Comparison of ENCODE assay signal across 9 cellular contexts in the genomic region with DNA sequence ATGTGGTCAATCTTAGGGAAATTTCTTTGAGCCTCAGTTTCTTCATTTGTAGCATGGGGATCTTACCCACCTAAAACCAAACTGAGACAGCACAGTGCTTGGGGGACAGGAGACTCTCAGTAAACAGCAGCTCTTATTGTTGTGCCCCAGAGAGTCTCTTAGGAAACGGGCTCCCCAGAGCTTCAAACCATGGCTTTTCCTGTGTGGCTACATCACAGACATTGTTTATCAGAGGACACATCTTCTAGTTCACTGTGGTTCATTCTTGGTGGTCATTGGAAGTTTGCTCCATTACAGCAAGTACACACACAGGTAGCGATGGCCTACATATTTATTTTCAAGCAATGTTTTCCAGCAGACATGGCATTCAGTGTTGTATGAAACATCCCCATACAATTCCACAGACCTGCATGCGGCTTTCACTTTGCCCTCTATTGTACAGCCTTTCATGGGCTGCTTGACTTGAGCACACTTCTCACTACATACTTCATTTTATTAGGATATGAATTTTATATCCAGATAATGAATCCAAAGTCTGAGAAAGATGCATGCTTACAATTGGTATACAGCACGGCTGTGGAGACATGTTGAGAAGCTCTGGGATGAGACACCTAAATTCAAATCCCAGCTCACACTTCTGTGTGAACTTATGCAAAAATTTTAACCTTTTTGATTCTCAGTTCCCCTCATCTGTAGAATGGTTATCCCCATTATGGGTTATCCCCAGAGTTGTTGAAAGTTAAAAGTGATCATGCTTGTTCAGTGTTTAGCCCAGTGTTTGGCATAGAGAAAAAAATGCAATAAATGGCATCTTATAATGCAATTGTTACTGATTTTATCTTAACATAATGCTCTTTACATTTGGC.
DNase-seq lines count a peak whose midpoint lies in the region; ATAC-seq and TF ChIP-seq lines count a peak whose summit lies in the region.
"Had no signal": no experiment of that assay in that cellular context is flagged by ENCODE, and none has a peak within 500 bp of the region (broad histone marks: within the 10 kb centered on the region; RNA-seq: fewer than 3 reads in every experiment).

No MANE protein-coding gene starts in this region.

- no peaks in the 10 kb centered on the region for H3K36me3 ChIP-seq in CD8-positive, alpha-beta T cell (ENCODE audit: insufficient read depth, low read length)
- no peaks in the 10 kb centered on the region for H3K36me3 ChIP-seq in tibial artery
- H3K36me3 ChIP-seq in PC-3 (ENCODE audit: low read depth, low read length) = no peaks in the 10 kb centered on the region
- no peaks in the 10 kb centered on the region for H3K36me3 ChIP-seq in smooth muscle cell (ENCODE audit: low read depth)

- peak in 3 of 7 experiments; percentile 39 to 45 (median 42) for DNase-seq in CD8-positive, alpha-beta T cell
- DNase-seq in activated CD8-positive, alpha-beta T cell treated with anti-CD3 and anti-CD28 coated beads for 36 hours = no peak
- DNase-seq in iPS-NIHi11 (ENCODE audit: low spot score) (no peak), tibial artery (no peak), PC-3 (no peak), smooth muscle cell (lab: John Stamatoyannopoulos, UW; ENCODE audit: unreplicated experiment) (no peak)

- peaks cover 63% of the 10 kb centered on the region for H3K4me1 ChIP-seq in CD8-positive, alpha-beta T cell (ENCODE audit: insufficient read depth, low read length)
- H3K4me1 ChIP-seq in tibial artery (no peaks in the 10 kb centered on the region), PC-3 (ENCODE audit: insufficient read depth, low read length) (no peaks in the 10 kb centered on the region), smooth muscle cell (ENCODE audit: low read depth) (no peaks in the 10 kb centered on the region)

- peaks cover 35% of the 10 kb centered on the region for H3K36me3 Mint-ChIP-seq in CD8-positive, alpha-beta T cell
- H3K36me3 Mint-ChIP-seq in activated CD8-positive, alpha-beta T cell treated with anti-CD3 and anti-CD28 coated beads for 36 hours (ENCODE audit: low read depth) = peaks cover 7% of the 10 kb centered on the region

- no peaks in the 10 kb centered on the region for H3K27me3 Mint-ChIP-seq in CD8-positive, alpha-beta T cell (ENCODE audit: low read depth)
- H3K27me3 Mint-ChIP-seq in activated CD8-positive, alpha-beta T cell treated with anti-CD3 and anti-CD28 coated beads for 36 hours = no peaks in the 10 kb centered on the region

- peaks cover 74% of the 10 kb centered on the region for H3K4me1 Mint-ChIP-seq in CD8-positive, alpha-beta T cell (ENCODE audit: low read depth)
- peaks cover 73% of the 10 kb centered on the region for H3K4me1 Mint-ChIP-seq in activated CD8-positive, alpha-beta T cell treated with anti-CD3 and anti-CD28 coated beads for 36 hours (ENCODE audit: low read depth)

- no peak for TF ChIP-seq CTCF in CD8-positive, alpha-beta T cell (IDR thresholded peaks at IDR 0.05)
- TF ChIP-seq CTCF in activated CD8-positive, alpha-beta T cell treated with anti-CD3 and anti-CD28 coated beads for 36 hours (IDR thresholded peaks at IDR 0.05) = no peak
- TF ChIP-seq CTCF in tibial artery (IDR thresholded peaks at IDR 0.05) (no peak), PC-3 (conservative IDR thresholded peaks at IDR 0.05; ENCODE audit: low read depth, low read length) (no peak), smooth muscle cell (IDR thresholded peaks at IDR 0.05; ENCODE audit: borderline replicate concordance, insufficient read depth, poor library complexity, severe bottlenecking) (no peak)

- POLR2A ChIA-PET in CD8-positive, alpha-beta T cell (lab: Charles Lee) = interaction anchor here (0.9 to 3.0 kb wide), 7 partner anchors 9 to 42 kb away, joined by 3 to 22 read pairs (median 4); no protein-coding TSS in a partner anchor
- POLR2A ChIA-PET in activated CD8-positive, alpha-beta T cell treated with anti-CD3 and anti-CD28 coated beads for 36 hours (lab: Charles Lee) = interaction anchor here (1.1 to 1.3 kb wide), 4 partner anchors 10 to 166 kb away, joined by 3 to 4 read pairs (median 4); a partner anchor contains a TSS
- POLR2A ChIA-PET in PC-3 (lab: Charles Lee; ENCODE audit: unreplicated experiment) = no interaction called here

- ATAC-seq in CD8-positive, alpha-beta T cell = peak; percentile 76
- ATAC-seq in GM18909 (IDR thresholded peaks at IDR 0.05; ENCODE audit: poor library complexity, unreplicated experiment) (peak; percentile 60), HG02870 (IDR thresholded peaks at IDR 0.05; ENCODE audit: unreplicated experiment) (peak; percentile 57), PC-3 (no peak)
- ATAC-seq in activated CD8-positive, alpha-beta T cell treated with anti-CD3 and anti-CD28 coated beads for 36 hours = peak; percentile 54

- no peaks in the 10 kb centered on the region for H3K9me3 ChIP-seq in CD8-positive, alpha-beta T cell (ENCODE audit: low read length)
- H3K9me3 ChIP-seq in tibial artery (no peaks in the 10 kb centered on the region), PC-3 (ENCODE audit: low read length) (no peaks in the 10 kb centered on the region), smooth muscle cell (replicated peaks; ENCODE audit: low read depth) (no peaks in the 10 kb centered on the region)

- intact Hi-C loops in CD8-positive, alpha-beta T cell (cut with DNase I, micrococcal nuclease) = loop anchor here in 1 of 2 experiments (1.0 kb wide), 3 partner anchors 8 to 19 kb away; no protein-coding TSS in a partner anchor
- intact Hi-C loops in activated CD8-positive, alpha-beta T cell treated with anti-CD3 and anti-CD28 coated beads for 36 hours (cut with micrococcal nuclease) = no loop called here
- intact Hi-C loops in tibial artery (cut with DNase I; ENCODE audit: low total_unique reads) = no loop called here
- intact Hi-C loops in PC-3 (cut with micrococcal nuclease) = no loop called here

- 98% methylated on average over 4 of the region's 4 CpGs for WGBS in smooth muscle cell (ENCODE audit: low lambda C conversion rate)

- CTCF ChIA-PET in CD8-positive, alpha-beta T cell (lab: Charles Lee) = interaction anchor here (1.0 to 7.4 kb wide), 5 partner anchors 12 to 44 kb away, joined by 3 to 36 read pairs (median 5); no protein-coding TSS in a partner anchor
- CTCF ChIA-PET in activated CD8-positive, alpha-beta T cell treated with anti-CD3 and anti-CD28 coated beads for 36 hours (lab: Charles Lee) = interaction anchor here (2.2 to 4.3 kb wide), 4 partner anchors 13 to 55 kb away, joined by 7 to 22 read pairs (median 14); no protein-coding TSS in a partner anchor
- CTCF ChIA-PET in PC-3 (lab: Charles Lee) = no interaction called here

- H3K9me2 ChIP-seq in PC-3 (replicated peaks; ENCODE audit: low read length) = no peaks in the 10 kb centered on the region

- H2AFZ ChIP-seq in PC-3 (ENCODE audit: low read length) = no peak overlapping the region
- H2AFZ ChIP-seq in smooth muscle cell (ENCODE audit: low read depth) = no peak overlapping the region

- H3K9me3 Mint-ChIP-seq in CD8-positive, alpha-beta T cell = no peaks in the 10 kb centered on the region
- no peaks in the 10 kb centered on the region for H3K9me3 Mint-ChIP-seq in activated CD8-positive, alpha-beta T cell treated with anti-CD3 and anti-CD28 coated beads for 36 hours

- H3F3A ChIP-seq in PC-3 (ENCODE audit: low read length, unreplicated experiment) (no peaks in the 10 kb centered on the region), smooth muscle cell (ENCODE audit: low read depth) (no peaks in the 10 kb centered on the region)

- H3K4me2 ChIP-seq in PC-3 (ENCODE audit: low read length) (no peak overlapping the region), smooth muscle cell (no peak overlapping the region)

- no peaks in the 10 kb centered on the region for H3K27me3 ChIP-seq in CD8-positive, alpha-beta T cell (ENCODE audit: insufficient read depth, low read length)
- H3K27me3 ChIP-seq in tibial artery = no peaks in the 10 kb centered on the region
- H3K27me3 ChIP-seq in PC-3 (ENCODE audit: low read length) = peaks cover 57% of the 10 kb centered on the region
- no peaks in the 10 kb centered on the region for H3K27me3 ChIP-seq in smooth muscle cell (ENCODE audit: low read depth)

- peak overlapping the region; percentile 69 for H3K4me3 Mint-ChIP-seq in CD8-positive, alpha-beta T cell
- H3K4me3 Mint-ChIP-seq in activated CD8-positive, alpha-beta T cell treated with anti-CD3 and anti-CD28 coated beads for 36 hours = no peak overlapping the region

- no TSS peak for BruUV-seq in PC-3 (replicated peaks; lab: Mats Ljungman, UMichigan)

- H3K4me3 ChIP-seq in CD8-positive, alpha-beta T cell (ENCODE audit: low read depth, low read length) = peak overlapping the region; percentile 22
- no peak overlapping the region for H3K4me3 ChIP-seq in tibial artery
- no peak overlapping the region for H3K4me3 ChIP-seq in PC-3 (ENCODE audit: low read length)
- H3K4me3 ChIP-seq in smooth muscle cell = no peak overlapping the region

- no peaks in the 10 kb centered on the region for H4K20me1 ChIP-seq in PC-3 (ENCODE audit: low read length)
- peaks cover 63% of the 10 kb centered on the region for H4K20me1 ChIP-seq in smooth muscle cell (ENCODE audit: low read depth)

- no peak overlapping the region for H3K9ac ChIP-seq in PC-3 (ENCODE audit: low read length)
- no peak overlapping the region for H3K9ac ChIP-seq in smooth muscle cell (ENCODE audit: low read depth)

- H3K79me2 ChIP-seq in PC-3 (ENCODE audit: low read length) (no peaks in the 10 kb centered on the region), smooth muscle cell (ENCODE audit: low read depth) (no peaks in the 10 kb centered on the region)

- peak overlapping the region; percentile 93 for H3K27ac Mint-ChIP-seq in CD8-positive, alpha-beta T cell
- H3K27ac Mint-ChIP-seq in activated CD8-positive, alpha-beta T cell treated with anti-CD3 and anti-CD28 coated beads for 36 hours = peak overlapping the region; percentile 72

- peak overlapping the region; percentile 39 for H3K27ac ChIP-seq in CD8-positive, alpha-beta T cell (ENCODE audit: low read depth, low read length)
- H3K27ac ChIP-seq in tibial artery (no peak overlapping the region), PC-3 (ENCODE audit: low read length) (no peak overlapping the region), smooth muscle cell (ENCODE audit: low read depth) (no peak overlapping the region)
- H3K27ac ChIP-seq: epithelial cell of prostate had no signal
